Comparison of ENCODE assay signal across 1 cellular context in the genomic region with DNA sequence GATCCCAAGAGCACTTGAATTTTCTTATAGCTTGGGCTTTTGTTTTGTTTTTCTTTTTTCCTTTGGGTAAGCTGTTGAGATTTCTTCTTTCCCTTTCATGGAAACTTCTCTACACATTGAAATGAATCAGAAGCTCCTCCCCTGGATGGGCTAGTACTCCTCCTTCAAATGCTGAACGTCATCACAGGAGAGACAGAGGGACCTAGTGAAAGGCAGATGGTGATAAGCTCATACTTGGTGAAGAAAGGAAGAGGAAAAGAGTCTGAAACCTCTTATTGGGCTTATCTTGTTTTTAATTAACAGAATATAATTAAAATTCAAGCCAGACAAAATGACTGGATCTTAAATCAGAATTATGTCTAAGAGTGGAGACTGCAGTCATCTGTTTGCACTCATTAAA.
TF ChIP-seq lines count a peak whose summit lies in the region.

No MANE protein-coding gene starts in this region.

TF ChIP-seq in K562, 482 proteins besides CTCF, POLR2A, EP300 and RAD21 (continues in another document):
- TF ChIP-seq ZNF318 (IDR thresholded peaks at IDR 0.05; ENCODE audit: borderline replicate concordance in 1 of 2, low read depth in 1 of 2) (no peak), RB1 (IDR thresholded peaks at IDR 0.05; ENCODE audit: low read depth) (no peak), ZBTB12 (CRISPR knock-in tag; IDR thresholded peaks at IDR 0.05) (0 out of 2 replicates have a peak, but pooled peaks have one; percentile 39), NFE2L1 (tag; IDR thresholded peaks at IDR 0.05; ENCODE audit: borderline replicate concordance, low read depth) (no peak), RBM34 (IDR thresholded peaks at IDR 0.05; ENCODE audit: borderline replicate concordance, insufficient read depth, low read length) (no peak), EGR1 (conservative IDR thresholded peaks at IDR 0.05) (no peak), KDM2B (CRISPR knock-in tag; IDR thresholded peaks at IDR 0.05) (no peak), ATF6 (CRISPR knock-in tag; IDR thresholded peaks at IDR 0.05) (no peak), KAT7 (CRISPR knock-in tag; IDR thresholded peaks at IDR 0.05; ENCODE audit: borderline replicate concordance) (no peak), SPI1 (IDR thresholded peaks at IDR 0.05; ENCODE audit: borderline replicate concordance, low read depth, low read length) (no peak), FOXK1 (CRISPR knock-in tag; IDR thresholded peaks at IDR 0.05; ENCODE audit: borderline replicate concordance) (no peak), ZBTB33 (CRISPR knock-in tag; IDR thresholded peaks at IDR 0.05) (no peak), ARNT (IDR thresholded peaks at IDR 0.05) (peak in 1 of 2 experiments; percentile 38; a peak in 1 of 4 replicates), ETV6 (IDR thresholded peaks at IDR 0.05; ENCODE audit: borderline replicate concordance in 1 of 2, low read depth in 2 of 2, low read length in 1 of 2) (no peak), ETV6 (CRISPR knock-in tag; IDR thresholded peaks at IDR 0.05; ENCODE audit: borderline replicate concordance) (no peak), CC2D1A (IDR thresholded peaks at IDR 0.05) (peak; percentile 47; the same call in 1 of the 2 replicates), ZNF696 (CRISPR knock-in tag; conservative IDR thresholded peaks at IDR 0.05) (no peak), GABPA (tag; conservative IDR thresholded peaks at IDR 0.05; ENCODE audit: low read depth) (no peak), ZBTB49 (CRISPR knock-in tag; IDR thresholded peaks at IDR 0.05; ENCODE audit: borderline replicate concordance) (no peak), NUFIP1 (IDR thresholded peaks at IDR 0.05; ENCODE audit: partially characterized antibody) (no peak), ZNF224 (CRISPR knock-in tag; IDR thresholded peaks at IDR 0.05) (no peak), ZNF23 (CRISPR knock-in tag; IDR thresholded peaks at IDR 0.05) (no peak)
- TF ChIP-seq, protein P1, sequence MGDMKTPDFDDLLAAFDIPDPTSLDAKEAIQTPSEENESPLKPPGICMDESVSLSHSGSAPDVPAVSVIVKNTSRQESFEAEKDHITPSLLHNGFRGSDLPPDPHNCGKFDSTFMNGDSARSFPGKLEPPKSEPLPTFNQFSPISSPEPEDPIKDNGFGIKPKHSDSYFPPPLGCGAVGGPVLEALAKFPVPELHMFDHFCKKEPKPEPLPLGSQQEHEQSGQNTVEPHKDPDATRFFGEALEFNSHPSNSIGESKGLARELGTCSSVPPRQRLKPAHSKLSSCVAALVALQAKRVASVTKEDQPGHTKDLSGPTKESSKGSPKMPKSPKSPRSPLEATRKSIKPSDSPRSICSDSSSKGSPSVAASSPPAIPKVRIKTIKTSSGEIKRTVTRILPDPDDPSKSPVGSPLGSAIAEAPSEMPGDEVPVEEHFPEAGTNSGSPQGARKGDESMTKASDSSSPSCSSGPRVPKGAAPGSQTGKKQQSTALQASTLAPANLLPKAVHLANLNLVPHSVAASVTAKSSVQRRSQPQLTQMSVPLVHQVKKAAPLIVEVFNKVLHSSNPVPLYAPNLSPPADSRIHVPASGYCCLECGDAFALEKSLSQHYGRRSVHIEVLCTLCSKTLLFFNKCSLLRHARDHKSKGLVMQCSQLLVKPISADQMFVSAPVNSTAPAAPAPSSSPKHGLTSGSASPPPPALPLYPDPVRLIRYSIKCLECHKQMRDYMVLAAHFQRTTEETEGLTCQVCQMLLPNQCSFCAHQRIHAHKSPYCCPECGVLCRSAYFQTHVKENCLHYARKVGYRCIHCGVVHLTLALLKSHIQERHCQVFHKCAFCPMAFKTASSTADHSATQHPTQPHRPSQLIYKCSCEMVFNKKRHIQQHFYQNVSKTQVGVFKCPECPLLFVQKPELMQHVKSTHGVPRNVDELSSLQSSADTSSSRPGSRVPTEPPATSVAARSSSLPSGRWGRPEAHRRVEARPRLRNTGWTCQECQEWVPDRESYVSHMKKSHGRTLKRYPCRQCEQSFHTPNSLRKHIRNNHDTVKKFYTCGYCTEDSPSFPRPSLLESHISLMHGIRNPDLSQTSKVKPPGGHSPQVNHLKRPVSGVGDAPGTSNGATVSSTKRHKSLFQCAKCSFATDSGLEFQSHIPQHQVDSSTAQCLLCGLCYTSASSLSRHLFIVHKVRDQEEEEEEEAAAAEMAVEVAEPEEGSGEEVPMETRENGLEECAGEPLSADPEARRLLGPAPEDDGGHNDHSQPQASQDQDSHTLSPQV (IDR thresholded peaks at IDR 0.05), result peak; percentile 33; the same call in 1 of the 2 replicates
- TF ChIP-seq, protein P2, sequence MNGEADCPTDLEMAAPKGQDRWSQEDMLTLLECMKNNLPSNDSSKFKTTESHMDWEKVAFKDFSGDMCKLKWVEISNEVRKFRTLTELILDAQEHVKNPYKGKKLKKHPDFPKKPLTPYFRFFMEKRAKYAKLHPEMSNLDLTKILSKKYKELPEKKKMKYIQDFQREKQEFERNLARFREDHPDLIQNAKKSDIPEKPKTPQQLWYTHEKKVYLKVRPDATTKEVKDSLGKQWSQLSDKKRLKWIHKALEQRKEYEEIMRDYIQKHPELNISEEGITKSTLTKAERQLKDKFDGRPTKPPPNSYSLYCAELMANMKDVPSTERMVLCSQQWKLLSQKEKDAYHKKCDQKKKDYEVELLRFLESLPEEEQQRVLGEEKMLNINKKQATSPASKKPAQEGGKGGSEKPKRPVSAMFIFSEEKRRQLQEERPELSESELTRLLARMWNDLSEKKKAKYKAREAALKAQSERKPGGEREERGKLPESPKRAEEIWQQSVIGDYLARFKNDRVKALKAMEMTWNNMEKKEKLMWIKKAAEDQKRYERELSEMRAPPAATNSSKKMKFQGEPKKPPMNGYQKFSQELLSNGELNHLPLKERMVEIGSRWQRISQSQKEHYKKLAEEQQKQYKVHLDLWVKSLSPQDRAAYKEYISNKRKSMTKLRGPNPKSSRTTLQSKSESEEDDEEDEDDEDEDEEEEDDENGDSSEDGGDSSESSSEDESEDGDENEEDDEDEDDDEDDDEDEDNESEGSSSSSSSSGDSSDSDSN (IDR thresholded peaks at IDR 0.05; ENCODE audit: borderline replicate concordance in 1 of 2, low read depth in 2 of 2, low read length in 2 of 2), result no peak
- TF ChIP-seq, protein P3, sequence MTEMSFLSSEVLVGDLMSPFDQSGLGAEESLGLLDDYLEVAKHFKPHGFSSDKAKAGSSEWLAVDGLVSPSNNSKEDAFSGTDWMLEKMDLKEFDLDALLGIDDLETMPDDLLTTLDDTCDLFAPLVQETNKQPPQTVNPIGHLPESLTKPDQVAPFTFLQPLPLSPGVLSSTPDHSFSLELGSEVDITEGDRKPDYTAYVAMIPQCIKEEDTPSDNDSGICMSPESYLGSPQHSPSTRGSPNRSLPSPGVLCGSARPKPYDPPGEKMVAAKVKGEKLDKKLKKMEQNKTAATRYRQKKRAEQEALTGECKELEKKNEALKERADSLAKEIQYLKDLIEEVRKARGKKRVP (CRISPR knock-in tag; IDR thresholded peaks at IDR 0.05), result no peak
